In genomic region chr10:72297968-72298773, GRCh38 we compare ENCODE assay signal across 8 cellular contexts. TPM values are rescaled to one million over a fixed set of nuclear protein-coding genes. Genes with fewer than 3 reads are reported as not detected.
DNase-seq lines count a peak whose midpoint lies in the region; ATAC-seq and TF ChIP-seq lines count a peak whose summit lies in the region.

No MANE protein-coding gene starts in this region.

- H3K27ac ChIP-seq in DOHH2 (ENCODE audit: low read depth, low read length) = peak overlapping the region; percentile 88
- peak overlapping the region; percentile 66 for H3K27ac ChIP-seq in KOPT-K1 (ENCODE audit: low read depth, low read length, poor library complexity, severe bottlenecking)
- peak overlapping the region; percentile 95 for H3K27ac ChIP-seq in RWPE1
- peak overlapping the region; percentile 98 for H3K27ac ChIP-seq in foreskin keratinocyte
- H3K27ac ChIP-seq in subcutaneous abdominal adipose tissue (ENCODE audit: low read depth, low read length) = peak overlapping the region; percentile 97

- DNase-seq in RWPE1 (ENCODE audit: low spot score) = peak; percentile 96
- DNase-seq in activated gamma-delta T cell treated with Interleukin-2 at 50 U/mL for 16 hours = peak; percentile 80
- peak; percentile 84 to 92 for DNase-seq in foreskin keratinocyte

- no peaks in the 10 kb centered on the region for H3K9me2 ChIP-seq in DOHH2 (replicated peaks; ENCODE audit: control insufficient read depth, low read length)

- ATAC-seq in GM21786 (IDR thresholded peaks at IDR 0.05; ENCODE audit: unreplicated experiment) = peak; percentile 74
- ATAC-seq in foreskin keratinocyte = peak; percentile 85

- H3F3A ChIP-seq in DOHH2 (ENCODE audit: control insufficient read depth, insufficient read depth) = peaks cover 27% of the 10 kb centered on the region; the same call in 1 of the 2 replicates

- H3K4me1 ChIP-seq in DOHH2 (ENCODE audit: control insufficient read depth, low read length) = peaks cover 77% of the 10 kb centered on the region
- peaks cover 16% of the 10 kb centered on the region for H3K4me1 ChIP-seq in foreskin keratinocyte
- H3K4me1 ChIP-seq in neuron (ENCODE audit: insufficient read depth, low read length) = peaks cover 15% of the 10 kb centered on the region
- peaks cover 8 to 19% (median 13%) of the 10 kb centered on the region in 5 donors for H3K4me1 ChIP-seq in subcutaneous abdominal adipose tissue (ENCODE audit: control insufficient read depth in 5 of 5, insufficient read depth in 5 of 5, low read length in 5 of 5)

- H3K36me3 ChIP-seq in DOHH2 (ENCODE audit: control insufficient read depth, low read length) (no peaks in the 10 kb centered on the region), KOPT-K1 (ENCODE audit: insufficient read depth, low read length) (no peaks in the 10 kb centered on the region), neuron (ENCODE audit: insufficient read depth, low read length) (no peaks in the 10 kb centered on the region), subcutaneous abdominal adipose tissue (ENCODE audit: control insufficient read depth in 5 of 5, insufficient read depth in 5 of 5, low read length in 5 of 5) (no peaks in the 10 kb centered on the region)

- no peaks in the 10 kb centered on the region for H3K27me3 ChIP-seq in DOHH2 (ENCODE audit: control insufficient read depth, low read length)
- H3K27me3 ChIP-seq in foreskin keratinocyte = no peaks in the 10 kb centered on the region
- H3K27me3 ChIP-seq in neuron (ENCODE audit: insufficient read depth, low read length) = no peaks in the 10 kb centered on the region
- H3K27me3 ChIP-seq in subcutaneous abdominal adipose tissue (ENCODE audit: control insufficient read depth in 5 of 5, insufficient read depth in 4 of 5, low read length in 5 of 5) = peaks cover 0 to 3% (median 0%) of the 10 kb centered on the region in 5 donors

- H3K4me3 ChIP-seq in DOHH2 (ENCODE audit: low read length) = peak overlapping the region; percentile 86
- H3K4me3 ChIP-seq in neuron (ENCODE audit: low read length) = peak overlapping the region; percentile 36
- peak overlapping the region; percentile 52 to 79 (median 75) for H3K4me3 ChIP-seq in subcutaneous abdominal adipose tissue (ENCODE audit: low read depth in 1 of 5, low read length in 5 of 5)

- no peak for TF ChIP-seq CTCF in DOHH2 (IDR thresholded peaks at IDR 0.05; ENCODE audit: low read depth, low read length, poor library complexity, severe bottlenecking)
- no peak for TF ChIP-seq CTCF in RWPE1 (conservative IDR thresholded peaks at IDR 0.05; ENCODE audit: low read depth)
- TF ChIP-seq CTCF in foreskin keratinocyte (conservative IDR thresholded peaks at IDR 0.05) = no peak

- no peaks in the 10 kb centered on the region for H4K20me1 ChIP-seq in DOHH2 (ENCODE audit: control insufficient read depth, insufficient read depth, low read depth, low read length)

- no peaks in the 10 kb centered on the region for H3K79me2 ChIP-seq in DOHH2 (ENCODE audit: control insufficient read depth, low read length)

- H3K9me3 ChIP-seq in DOHH2 (ENCODE audit: control insufficient read depth, insufficient read depth, low read length) (no peaks in the 10 kb centered on the region), KOPT-K1 (ENCODE audit: insufficient read depth, low read length, poor library complexity, severe bottlenecking) (peaks cover 3% of the 10 kb centered on the region), neuron (ENCODE audit: low read length) (no peaks in the 10 kb centered on the region), subcutaneous abdominal adipose tissue (ENCODE audit: control insufficient read depth in 5 of 5, low read length in 5 of 5) (no peaks in the 10 kb centered on the region)

- POLR2A ChIA-PET in RWPE1 (lab: Yijun Ruan, JAX; ENCODE audit: low non-redundant PET) = interaction anchor here (0.6 to 2.6 kb wide), 12 partner anchors 10 to 38 kb away, joined by 3 to 18 read pairs (median 4); no protein-coding TSS in a partner anchor

- no peak overlapping the region for H2AFZ ChIP-seq in neuron (ENCODE audit: low read depth, low read length)

- H3K4me2 ChIP-seq in DOHH2 (ENCODE audit: low read length) = peak overlapping the region; percentile 95

- H3K9ac ChIP-seq in subcutaneous abdominal adipose tissue (ENCODE audit: low read length in 5 of 5) = peak overlapping the region in 4 of 5 donors; percentile 63 to 88 (median 82)

- CTCF ChIA-PET in RWPE1 (lab: Yijun Ruan, JAX) = interaction anchor here (1.3 kb wide), 1 partner anchor 23 kb away, joined by 4 read pairs; no protein-coding TSS in a partner anchor

RNA-seq across cellular contexts. Expression of gene DDIT4, which starts 24.4 kb away (rescaled TPM):
- total RNA-seq in foreskin keratinocyte = 276 and 302 TPM in 2 replicates
- polyA plus RNA-seq in foreskin keratinocyte = 260 and 285 TPM in 2 replicates

RNA-seq across cellular contexts. Expression of gene DNAJB12, which starts 56.5 kb away (rescaled TPM):
- total RNA-seq in foreskin keratinocyte = 23.6 and 26.6 TPM in 2 replicates
- polyA plus RNA-seq in foreskin keratinocyte = 18.0 and 19.7 TPM in 2 replicates

Comparison
In these comparisons a context has a peak if more than half of its experiments do, and no peak if none do; other contexts are left out.
1. Peak in every context shown above with its lines: DNase-seq, ATAC-seq, H3K4me3 ChIP-seq and H3K27ac ChIP-seq.
2. H3K4me3 ChIP-seq: peak in every context shown above with its lines; median percentile 86 in DOHH2; 75 in subcutaneous abdominal adipose tissue; 36 in neuron.